Comparison of ENCODE assay signal across 15 cellular contexts in genomic region chr5:5335708-5336211, GRCh38.
DNase-seq lines count a peak whose midpoint lies in the region; ATAC-seq, FAIRE-seq and TF ChIP-seq lines count a peak whose summit lies in the region.
"Had no signal": no experiment of that assay in that cellular context is flagged by ENCODE, and none has a peak within 500 bp of the region (broad histone marks: within the 10 kb centered on the region; RNA-seq: fewer than 3 reads in every experiment).

No MANE protein-coding gene starts in this region.

- H3K9me2 ChIP-seq in PC-3 (replicated peaks; ENCODE audit: low read length) = no peaks in the 10 kb centered on the region

- no peaks in the 10 kb centered on the region for H3K79me2 ChIP-seq in PC-3 (ENCODE audit: low read length)
- H3K79me2 ChIP-seq in endothelial cell of umbilical vein (ENCODE audit: control insufficient read depth, insufficient read depth, low read length) = no peaks in the 10 kb centered on the region
- H3K79me2 ChIP-seq: parathyroid adenoma had no signal

- no peaks in the 10 kb centered on the region for H4K20me1 ChIP-seq in PC-3 (ENCODE audit: low read length)
- no peaks in the 10 kb centered on the region for H4K20me1 ChIP-seq in endothelial cell of umbilical vein (replicated peaks; ENCODE audit: control insufficient read depth, extremely low read depth, insufficient read depth, low read length)

- H3K4me3 ChIP-seq in PC-3 (ENCODE audit: low read length) = peak overlapping the region; percentile 32; the same call in 1 of the 2 replicates
- H3K4me3 ChIP-seq in endothelial cell of umbilical vein (replicated peaks in 1 of 3; ENCODE audit: insufficient read depth in 1 of 3, low read depth in 1 of 3, low read length in 3 of 3) = no peak overlapping the region
- no peak overlapping the region for H3K4me3 ChIP-seq in prostate gland
- H3K4me3 ChIP-seq in HAP-1 = no peak overlapping the region
- H3K4me3 ChIP-seq: tibial artery had no signal

- H3K27me3 Mint-ChIP-seq in nephron (ENCODE audit: low read depth) = peaks cover 5% of the 10 kb centered on the region

- H3K36me3 Mint-ChIP-seq in nephron (ENCODE audit: low read depth) = peaks cover 3% of the 10 kb centered on the region
- H3K36me3 Mint-ChIP-seq: CD14-positive monocyte had no signal

- peak overlapping the region; percentile 95 for H3K27ac ChIP-seq in PC-3 (ENCODE audit: low read length)
- H3K27ac ChIP-seq in endothelial cell of umbilical vein (ENCODE audit: insufficient read depth, low read depth, low read length) = no peak overlapping the region
- no peak overlapping the region for H3K27ac ChIP-seq in prostate gland
- H3K27ac ChIP-seq: parathyroid adenoma had no signal

- intact Hi-C loops in PC-3 (cut with micrococcal nuclease) (loop anchor here (1.0 to 5.0 kb wide), 4 partner anchors 47 to 189 kb away; partner anchors contain the start of gene ICE1), endothelial cell of umbilical vein (cut with micrococcal nuclease) (no loop called here), prostate gland (cut with DNase I) (no loop called here)

- POLR2A ChIA-PET in PC-3 (lab: Charles Lee; ENCODE audit: unreplicated experiment) (no interaction called here), endothelial cell of umbilical vein (lab: Charles Lee) (no interaction called here)

- H3K9me3 ChIP-seq in PC-3 (ENCODE audit: low read length) (no peaks in the 10 kb centered on the region), endothelial cell of umbilical vein (replicated peaks; ENCODE audit: control insufficient read depth, insufficient read depth, low read length) (no peaks in the 10 kb centered on the region), prostate gland (no peaks in the 10 kb centered on the region), HAP-1 (no peaks in the 10 kb centered on the region)
- H3K9me3 ChIP-seq: tibial artery had no signal

- in situ Hi-C loops in HAP-1 (cut with MboI; ENCODE audit: low sequenced_read_pairs) = no loop called here

- WGBS in prostate gland = 14% methylated on average over 4 of the region's 4 CpGs

- DNase-seq in COLO829 (ENCODE audit: low spot score) = peak; percentile 35
- DNase-seq in PC-3 = peak; percentile 90
- peak; percentile 8 for DNase-seq in endothelial cell of umbilical vein (ENCODE audit: low read depth, low spot score)
- no peak for DNase-seq in prostate gland (ENCODE audit: low spot score)
- no peak for DNase-seq in nucleus accumbens (lab: John Stamatoyannopoulos, UW)
- DNase-seq in dermis blood vessel endothelial cell = no peak
- no peak for DNase-seq in HAP-1 (ENCODE audit: low spot score in 2 of 2)
- DNase-seq: activated naive CD4-positive, alpha-beta T cell; kidney; NCI-H2029 treated with DMSO at 0.1 percent for 48 hours; SHP77 treated with DMSO at 0.1 percent for 48 hours; tibial artery had no signal

- no peaks in the 10 kb centered on the region for H3K27me3 ChIP-seq in PC-3 (ENCODE audit: low read length)
- H3K27me3 ChIP-seq in endothelial cell of umbilical vein (ENCODE audit: control insufficient read depth in 2 of 2, insufficient read depth in 2 of 2, low read length in 2 of 2) = no peaks in the 10 kb centered on the region
- H3K27me3 ChIP-seq in prostate gland (replicated peaks; ENCODE audit: insufficient read depth) = no peaks in the 10 kb centered on the region
- no peaks in the 10 kb centered on the region for H3K27me3 ChIP-seq in HAP-1 (ENCODE audit: low read depth)
- H3K27me3 ChIP-seq: tibial artery had no signal

- peaks cover 51% of the 10 kb centered on the region for H3K4me1 Mint-ChIP-seq in nephron
- H3K4me1 Mint-ChIP-seq: CD14-positive monocyte had no signal

- CTCF ChIA-PET in PC-3 (lab: Charles Lee) = interaction anchor here (0.6 kb wide), 2 partner anchors 111 to 195 kb away, joined by 3 to 6 read pairs; no protein-coding TSS in a partner anchor
- CTCF ChIA-PET in endothelial cell of umbilical vein (lab: Charles Lee) = no interaction called here

- dilution Hi-C loops in endothelial cell of umbilical vein (cut with MboI; ENCODE audit: extremely low pct_ligation_motif_present, low sequenced_read_pairs) = no loop called here

- H3K4me1 ChIP-seq in PC-3 (ENCODE audit: insufficient read depth, low read length) (peaks cover 47% of the 10 kb centered on the region), endothelial cell of umbilical vein (ENCODE audit: control insufficient read depth, extremely low read depth, insufficient read depth, low read length) (no peaks in the 10 kb centered on the region), prostate gland (replicated peaks) (no peaks in the 10 kb centered on the region), HAP-1 (no peaks in the 10 kb centered on the region)
- H3K4me1 ChIP-seq: parathyroid adenoma had no signal

- no peak for TF ChIP-seq POLR2A in endothelial cell of umbilical vein (IDR thresholded peaks at IDR 0.05; ENCODE audit: low read depth, low read length)
- TF ChIP-seq POLR2A in prostate gland (IDR thresholded peaks at IDR 0.05) = no peak

- H3K9me3 Mint-ChIP-seq in nephron = peaks cover 8% of the 10 kb centered on the region

- H2AFZ ChIP-seq in PC-3 (ENCODE audit: low read length) (no peak overlapping the region), endothelial cell of umbilical vein (ENCODE audit: low read depth, low read length) (no peak overlapping the region)
- H2AFZ ChIP-seq: parathyroid adenoma had no signal

- H3K9ac ChIP-seq in PC-3 (ENCODE audit: low read length) = peak overlapping the region; percentile 55
- no peak overlapping the region for H3K9ac ChIP-seq in endothelial cell of umbilical vein (replicated peaks; ENCODE audit: extremely low read depth, insufficient read depth, low read length)
- H3K9ac ChIP-seq: parathyroid adenoma had no signal

- peak overlapping the region; percentile 76 to 82 (median 80) for H3K27ac Mint-ChIP-seq in nephron
- H3K27ac Mint-ChIP-seq: CD14-positive monocyte had no signal

- H3K36me3 ChIP-seq in PC-3 (ENCODE audit: low read depth, low read length) (no peaks in the 10 kb centered on the region), endothelial cell of umbilical vein (ENCODE audit: control insufficient read depth in 2 of 2, extremely low read depth in 1 of 2, insufficient read depth in 2 of 2, low read length in 2 of 2) (no peaks in the 10 kb centered on the region), prostate gland (no peaks in the 10 kb centered on the region), HAP-1 (replicated peaks) (no peaks in the 10 kb centered on the region)
- H3K36me3 ChIP-seq: tibial artery had no signal

- peaks cover 12% of the 10 kb centered on the region for H3F3A ChIP-seq in PC-3 (ENCODE audit: low read length, unreplicated experiment)

- no peaks in the 10 kb centered on the region for H3K9me1 ChIP-seq in endothelial cell of umbilical vein (replicated peaks; ENCODE audit: control insufficient read depth, extremely low read depth, insufficient read depth, low read length)

- no peak for FAIRE-seq in endothelial cell of umbilical vein (lab: Jason Lieb, UNC)
- FAIRE-seq: kidney had no signal

- TF ChIP-seq CTCF in PC-3 (conservative IDR thresholded peaks at IDR 0.05; ENCODE audit: low read depth, low read length) (no peak), endothelial cell of umbilical vein (IDR thresholded peaks at IDR 0.05; ENCODE audit: extremely low read depth in 1 of 2, insufficient read depth in 1 of 2, low read depth in 1 of 2, low read length in 2 of 2) (no peak), nephron (IDR thresholded peaks at IDR 0.05; ENCODE audit: unreplicated experiment in 3 of 3) (no peak), prostate gland (IDR thresholded peaks at IDR 0.05) (no peak)

- peak overlapping the region in 1 of 3 experiments; percentile 29 for H3K4me3 Mint-ChIP-seq in nephron
- H3K4me3 Mint-ChIP-seq: CD14-positive monocyte had no signal

- no TSS peak for BruUV-seq in PC-3 (replicated peaks; lab: Mats Ljungman, UMichigan)
- no TSS peak for BruUV-seq in endothelial cell of umbilical vein (replicated peaks; lab: Mats Ljungman, UMichigan)

- peak; percentile 64 for ATAC-seq in PC-3

- H3K4me2 ChIP-seq in PC-3 (ENCODE audit: low read length) (peak overlapping the region; percentile 67), endothelial cell of umbilical vein (ENCODE audit: insufficient read depth, low read length) (no peak overlapping the region)

TF ChIP-seq in endothelial cell of umbilical vein, 7 proteins besides CTCF, POLR2A, EP300 and RAD21:
- peak; percentile 31 for TF ChIP-seq GATA2 (IDR thresholded peaks at IDR 0.05; ENCODE audit: insufficient read depth, insufficient read length, low read depth, low read length)
- TF ChIP-seq, protein P1, sequence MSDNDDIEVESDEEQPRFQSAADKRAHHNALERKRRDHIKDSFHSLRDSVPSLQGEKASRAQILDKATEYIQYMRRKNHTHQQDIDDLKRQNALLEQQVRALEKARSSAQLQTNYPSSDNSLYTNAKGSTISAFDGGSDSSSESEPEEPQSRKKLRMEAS (IDR thresholded peaks at IDR 0.05; ENCODE audit: insufficient read depth, insufficient read length) = no peak

Comparison
In these comparisons a context has a peak if more than half of its experiments do, and no peak if none do; other contexts are left out.
1. DNase-seq: peak in COLO829 (single experiment), PC-3 (single experiment) and endothelial cell of umbilical vein (single experiment); none in prostate gland (single experiment), nucleus accumbens (0 of 56), dermis blood vessel endothelial cell (single experiment) and HAP-1 (0 of 2).